In the genomic region with DNA sequence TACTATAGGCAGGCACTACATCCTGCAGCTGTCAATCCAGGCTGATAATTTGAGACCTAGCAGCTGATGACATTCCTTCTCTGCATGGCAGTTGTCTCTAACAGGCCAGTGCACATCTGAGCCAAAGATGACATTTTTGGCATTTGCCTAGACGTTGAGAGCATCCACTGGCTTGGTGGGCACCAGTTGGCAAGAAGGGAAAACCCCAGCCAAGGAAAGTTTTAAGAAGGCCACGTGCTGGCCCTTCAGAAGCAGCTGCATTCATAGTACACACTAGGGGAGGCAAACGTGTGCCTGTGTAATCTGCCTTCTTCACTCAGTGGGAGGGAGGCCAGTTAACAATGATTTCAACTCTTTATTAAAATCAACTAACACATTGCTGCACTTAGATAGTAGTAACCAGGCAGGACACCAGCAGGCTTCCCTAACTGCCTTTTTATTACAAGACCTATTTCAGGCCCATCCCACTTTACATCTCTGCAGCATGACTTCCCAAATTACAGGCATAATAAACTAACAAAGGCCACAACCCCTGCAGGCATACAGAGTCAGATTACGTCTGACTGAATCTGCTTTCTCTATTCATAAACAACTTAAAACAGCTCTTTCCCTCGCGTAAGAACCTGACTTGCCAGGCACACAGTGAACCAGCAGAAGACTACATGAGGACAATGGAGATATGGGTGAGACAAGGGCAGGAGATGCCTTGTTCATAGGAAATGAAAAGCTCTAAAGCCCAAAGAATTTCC, we compare ENCODE assay signal across 8 cellular contexts.
DNase-seq lines count a peak whose midpoint lies in the region; ATAC-seq and TF ChIP-seq lines count a peak whose summit lies in the region.

No MANE protein-coding gene starts in this region.

- H3K18ac ChIP-seq in mesendoderm (ENCODE audit: low read length), result no peak overlapping the region

- H3K79me1 ChIP-seq in mesendoderm (ENCODE audit: low read length), result no peaks in the 10 kb centered on the region

- no peaks in the 10 kb centered on the region for H3K9me3 Mint-ChIP-seq in endothelial cell (ENCODE audit: unreplicated experiment)
- H3K9me3 Mint-ChIP-seq in stimulated activated memory B cell treated with anti-CD40 and anti-IgM and Interleukin-4, amounts not matched to agents 10 μg/mL and 1 μg/mL and 100 μg/mL, for 72 hours, result no peaks in the 10 kb centered on the region

- DNase-seq in Right ventricle myocardium inferior (ENCODE audit: missing footprints), result no peak
- no peak for DNase-seq in cardiac septum (ENCODE audit: low spot score)
- peak; percentile 10 to 44 for DNase-seq in cardiac fibroblast (ENCODE audit: low read depth in 2 of 2)
- peak; percentile 37 for DNase-seq in mesendoderm
- DNase-seq in endothelial cell (ENCODE audit: low spot score), result no peak

- peaks cover 19% of the 10 kb centered on the region for H3K4me1 Mint-ChIP-seq in endothelial cell (ENCODE audit: unreplicated experiment)
- peaks cover 14% of the 10 kb centered on the region for H3K4me1 Mint-ChIP-seq in stimulated activated memory B cell treated with anti-CD40 and anti-IgM and Interleukin-4, amounts not matched to agents 10 μg/mL and 1 μg/mL and 100 μg/mL, for 72 hours

- ATAC-seq in Right ventricle myocardium inferior, result peak; percentile 73
- ATAC-seq in HG03442 (IDR thresholded peaks at IDR 0.05; ENCODE audit: unreplicated experiment), result no peak
- ATAC-seq in stimulated activated memory B cell treated with anti-CD40 and anti-IgM and Interleukin-4, amounts not matched to agents 10 μg/mL and 1 μg/mL and 100 μg/mL, for 72 hours, result no peak
- no peak for ATAC-seq in HG03439 (IDR thresholded peaks at IDR 0.05; ENCODE audit: unreplicated experiment)

- H2BK120ac ChIP-seq in mesendoderm (ENCODE audit: low read depth, low read length), result no peak overlapping the region

- H3K27me3 Mint-ChIP-seq in endothelial cell (ENCODE audit: unreplicated experiment), result no peaks in the 10 kb centered on the region
- H3K27me3 Mint-ChIP-seq in stimulated activated memory B cell treated with anti-CD40 and anti-IgM and Interleukin-4, amounts not matched to agents 10 μg/mL and 1 μg/mL and 100 μg/mL, for 72 hours, result no peaks in the 10 kb centered on the region

- H2BK15ac ChIP-seq in mesendoderm (replicated peaks; ENCODE audit: low read depth), result no peak overlapping the region

- no peaks in the 10 kb centered on the region for H3K79me2 ChIP-seq in mesendoderm (ENCODE audit: control insufficient read depth, insufficient read depth, low read length)

- H2BK5ac ChIP-seq in mesendoderm (ENCODE audit: low read length), result no peak overlapping the region

- no peaks in the 10 kb centered on the region for H3K27me3 ChIP-seq in mesendoderm (ENCODE audit: insufficient read depth, low read length, poor library complexity)

- no peaks in the 10 kb centered on the region for H3K36me3 Mint-ChIP-seq in endothelial cell (ENCODE audit: low read depth, unreplicated experiment)
- H3K36me3 Mint-ChIP-seq in stimulated activated memory B cell treated with anti-CD40 and anti-IgM and Interleukin-4, amounts not matched to agents 10 μg/mL and 1 μg/mL and 100 μg/mL, for 72 hours, result no peaks in the 10 kb centered on the region

- H3K4me2 ChIP-seq in mesendoderm (ENCODE audit: low read length), result no peak overlapping the region

- H3K56ac ChIP-seq in mesendoderm (ENCODE audit: low read length), result no peak overlapping the region

- no peak overlapping the region for H3K9ac ChIP-seq in mesendoderm (ENCODE audit: low read length)

- peaks cover 7% of the 10 kb centered on the region for H3K4me1 ChIP-seq in mesendoderm (ENCODE audit: control insufficient read depth, low read depth, low read length)

- no CpG with 5 or more reads among the region's 6 CpGs for WGBS in mesendoderm (ENCODE audit: extremely low coverage, insufficient coverage, low lambda C conversion rate)

- H3K4ac ChIP-seq in mesendoderm (ENCODE audit: low read depth, low read length), result no peak overlapping the region

- H3K4me3 ChIP-seq in cardiac fibroblast (replicated peaks in 1 of 2; ENCODE audit: low read depth in 2 of 2, low read length in 2 of 2) (no peak overlapping the region), mesendoderm (ENCODE audit: low read length) (no peak overlapping the region)

- no peak overlapping the region for H2AK5ac ChIP-seq in mesendoderm (ENCODE audit: low read length)

- H3K27ac ChIP-seq in mesendoderm (ENCODE audit: low read depth, low read length), result no peak overlapping the region

- H4K5ac ChIP-seq in mesendoderm (ENCODE audit: low read length), result no peak overlapping the region

- no peak overlapping the region for H4K8ac ChIP-seq in mesendoderm (ENCODE audit: low read depth, low read length)

- H3K23ac ChIP-seq in mesendoderm (ENCODE audit: low read length), result no peak overlapping the region

- no peak overlapping the region for H3K4me3 Mint-ChIP-seq in endothelial cell (ENCODE audit: unreplicated experiment)
- no peak overlapping the region for H3K4me3 Mint-ChIP-seq in stimulated activated memory B cell treated with anti-CD40 and anti-IgM and Interleukin-4, amounts not matched to agents 10 μg/mL and 1 μg/mL and 100 μg/mL, for 72 hours

- H3K36me3 ChIP-seq in mesendoderm (ENCODE audit: control insufficient read depth, insufficient read depth, low read length), result no peaks in the 10 kb centered on the region

- H3K27ac Mint-ChIP-seq in endothelial cell (ENCODE audit: unreplicated experiment), result no peak overlapping the region
- no peak overlapping the region for H3K27ac Mint-ChIP-seq in stimulated activated memory B cell treated with anti-CD40 and anti-IgM and Interleukin-4, amounts not matched to agents 10 μg/mL and 1 μg/mL and 100 μg/mL, for 72 hours

- TF ChIP-seq CTCF in cardiac fibroblast (IDR thresholded peaks at IDR 0.05; ENCODE audit: low read depth, low read length) (no peak), endothelial cell (IDR thresholded peaks at IDR 0.05; ENCODE audit: unreplicated experiment) (no peak)

- intact Hi-C loops in Right ventricle myocardium inferior (cut with DNase I), result loop anchor here (5.0 kb wide), 1 partner anchor 40 kb away; no protein-coding TSS in a partner anchor
- intact Hi-C loops in cardiac septum (cut with DNase I), result no loop called here

Comparison
In these comparisons a context has a peak if more than half of its experiments do, and no peak if none do; other contexts are left out.
1. DNase-seq: peak in cardiac fibroblast (2 of 2) and mesendoderm (single experiment); none in Right ventricle myocardium inferior (single experiment), cardiac septum (single experiment) and endothelial cell (single experiment).